In the genomic region with DNA sequence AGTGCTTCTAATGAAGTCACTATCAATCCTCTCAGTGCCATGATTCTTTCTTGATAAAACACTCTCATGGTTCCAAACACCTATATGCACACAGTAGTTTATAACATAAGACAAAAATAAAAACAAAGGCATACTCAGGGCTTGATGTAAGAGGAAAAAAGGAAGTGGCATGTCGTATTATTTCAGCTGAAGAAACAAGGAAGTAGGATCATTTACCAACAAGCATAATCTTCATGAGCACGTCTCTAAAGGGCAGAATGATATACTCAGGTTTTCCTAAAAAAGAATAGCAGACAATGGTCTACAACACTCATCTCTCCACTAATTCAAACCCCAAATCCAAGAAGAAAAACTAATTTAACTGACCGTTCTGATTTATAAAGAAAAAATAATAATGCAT, we compare ENCODE assay signal across 14 cellular contexts. TPM values are rescaled to one million over a fixed set of nuclear protein-coding genes. Genes with fewer than 3 reads are reported as not detected.
DNase-seq lines count a peak whose midpoint lies in the region; ATAC-seq and TF ChIP-seq lines count a peak whose summit lies in the region.
"Had no signal": no experiment of that assay in that cellular context is flagged by ENCODE, and none has a peak within 500 bp of the region (broad histone marks: within the 10 kb centered on the region; RNA-seq: fewer than 3 reads in every experiment).

No MANE protein-coding gene starts in this region.

- H2AFZ ChIP-seq in MM.1S (ENCODE audit: low read length): no peak overlapping the region

- no peaks in the 10 kb centered on the region for H3K9me3 ChIP-seq in left ventricle myocardium inferior (replicated peaks)
- H3K9me3 ChIP-seq in lower lobe of right lung: no peaks in the 10 kb centered on the region
- no peaks in the 10 kb centered on the region for H3K9me3 ChIP-seq in MM.1S (replicated peaks; ENCODE audit: insufficient read depth, low read length)

- no peak overlapping the region for H3K4me3 ChIP-seq in left ventricle myocardium inferior
- H3K4me3 ChIP-seq in lower lobe of right lung: no peak overlapping the region
- H3K4me3 ChIP-seq in MM.1S (ENCODE audit: low read length): no peak overlapping the region
- H3K4me3 ChIP-seq: skin epidermis had no signal

- no peaks in the 10 kb centered on the region for H3F3A ChIP-seq in MM.1S (ENCODE audit: insufficient read depth, low read length)

- intact Hi-C loops in left ventricle myocardium inferior (cut with micrococcal nuclease) (no loop called here), Right ventricle myocardium inferior (cut with DNase I) (loop anchor here (5.0 kb wide), 1 partner anchor 33 kb away; the partner anchor contains the start of gene NUMB), lower lobe of right lung (cut with DNase I) (no loop called here)

- DNase-seq in left ventricle myocardium inferior: no peak
- no peak for DNase-seq in Right ventricle myocardium inferior (ENCODE audit: missing footprints)
- no peak for DNase-seq in activated naive CD8-positive, alpha-beta T cell treated with anti-CD3 and anti-CD28 coated beads, Interleukin-2, amount 50 U/mL, for 24 hours
- DNase-seq in lower lobe of right lung: no peak
- no peak for DNase-seq in stimulated activated effector memory CD8-positive, alpha-beta T cell treated with anti-CD3 and anti-CD28 coated beads, Interleukin-12 subunit alpha, Interleukin-12 subunit beta, amount 100 ng/mL, for 72 hours (ENCODE audit: low spot score in 2 of 2)
- no peak for DNase-seq in MM.1S
- DNase-seq in activated CD4-positive, alpha-beta T cell treated with anti-CD3 and anti-CD28 coated beads for 1 hour: no peak
- DNase-seq: activated CD8-positive, alpha-beta T cell treated with anti-CD3 and anti-CD28 coated beads, Interleukin-2, amount 10 ng/mL, durations not matched to agents 7 days and 5 days; activated naive CD4-positive, alpha-beta T cell treated with anti-CD3 and anti-CD28 coated beads, Interleukin-2, amount 50 U/mL, for 16 hours; effector CD4-positive, alpha-beta T cell; SW 1271 had no signal

- H3K36me3 Mint-ChIP-seq in activated naive CD8-positive, alpha-beta T cell treated with anti-CD3 and anti-CD28 coated beads, Interleukin-2, amount 50 U/mL, for 24 hours (ENCODE audit: low read depth): peaks cover 11% of the 10 kb centered on the region
- peaks cover 36% of the 10 kb centered on the region for H3K36me3 Mint-ChIP-seq in stimulated activated effector memory CD8-positive, alpha-beta T cell treated with anti-CD3 and anti-CD28 coated beads, Interleukin-12 subunit alpha, Interleukin-12 subunit beta, amount 100 ng/mL, for 72 hours

- H3K27me3 ChIP-seq in left ventricle myocardium inferior (ENCODE audit: low read depth) (no peaks in the 10 kb centered on the region), lower lobe of right lung (ENCODE audit: low read depth) (no peaks in the 10 kb centered on the region), MM.1S (replicated peaks; ENCODE audit: insufficient read depth, low read length) (no peaks in the 10 kb centered on the region)

- TF ChIP-seq CTCF in left ventricle myocardium inferior (IDR thresholded peaks at IDR 0.05; ENCODE audit: borderline replicate concordance): no peak
- TF ChIP-seq CTCF in lower lobe of right lung (IDR thresholded peaks at IDR 0.05): no peak
- TF ChIP-seq CTCF in MM.1S (IDR thresholded peaks at IDR 0.05; ENCODE audit: low read length): no peak

- H3K27me3 Mint-ChIP-seq in activated naive CD8-positive, alpha-beta T cell treated with anti-CD3 and anti-CD28 coated beads, Interleukin-2, amount 50 U/mL, for 24 hours: no peaks in the 10 kb centered on the region

- H3K9ac ChIP-seq in MM.1S (ENCODE audit: low read length): no peak overlapping the region
- H3K9ac ChIP-seq: KMS-11 had no signal

- H3K4me2 ChIP-seq in MM.1S (ENCODE audit: low read depth, low read length): no peak overlapping the region
- H3K4me2 ChIP-seq: KMS-11 had no signal

- peaks cover 9% of the 10 kb centered on the region for H3K36me3 ChIP-seq in left ventricle myocardium inferior
- H3K36me3 ChIP-seq in lower lobe of right lung: peaks cover 14% of the 10 kb centered on the region
- no peaks in the 10 kb centered on the region for H3K36me3 ChIP-seq in MM.1S (replicated peaks; ENCODE audit: insufficient read depth, low read length)

- H3K27ac ChIP-seq in left ventricle myocardium inferior (replicated peaks): peak overlapping the region; percentile 49
- peak overlapping the region; percentile 13 for H3K27ac ChIP-seq in lower lobe of right lung
- no peak overlapping the region for H3K27ac ChIP-seq in MM.1S (ENCODE audit: low read length)
- H3K27ac ChIP-seq: KMS-11 had no signal

- H3K4me1 ChIP-seq in left ventricle myocardium inferior (peaks cover 63% of the 10 kb centered on the region), lower lobe of right lung (peaks cover 70% of the 10 kb centered on the region), MM.1S (ENCODE audit: low read length) (no peaks in the 10 kb centered on the region)

- H3K4me3 Mint-ChIP-seq in activated naive CD8-positive, alpha-beta T cell treated with anti-CD3 and anti-CD28 coated beads, Interleukin-2, amount 50 U/mL, for 24 hours: no peak overlapping the region
- H3K4me3 Mint-ChIP-seq in stimulated activated effector memory CD8-positive, alpha-beta T cell treated with anti-CD3 and anti-CD28 coated beads, Interleukin-12 subunit alpha, Interleukin-12 subunit beta, amount 100 ng/mL, for 72 hours: no peak overlapping the region
- H3K4me3 Mint-ChIP-seq: activated CD8-positive, alpha-beta T cell treated with anti-CD3 and anti-CD28 coated beads, Interleukin-2, amount 10 ng/mL, durations not matched to agents 7 days and 5 days had no signal

- no peaks in the 10 kb centered on the region for H3K9me2 ChIP-seq in MM.1S (replicated peaks; ENCODE audit: insufficient read depth, low read length)

- H3K4me1 Mint-ChIP-seq in activated naive CD8-positive, alpha-beta T cell treated with anti-CD3 and anti-CD28 coated beads, Interleukin-2, amount 50 U/mL, for 24 hours: peaks cover 26% of the 10 kb centered on the region
- H3K4me1 Mint-ChIP-seq in stimulated activated effector memory CD8-positive, alpha-beta T cell treated with anti-CD3 and anti-CD28 coated beads, Interleukin-12 subunit alpha, Interleukin-12 subunit beta, amount 100 ng/mL, for 72 hours: peaks cover 5% of the 10 kb centered on the region

- H3K27ac Mint-ChIP-seq in activated naive CD8-positive, alpha-beta T cell treated with anti-CD3 and anti-CD28 coated beads, Interleukin-2, amount 50 U/mL, for 24 hours: peak overlapping the region; percentile 36
- no peak overlapping the region for H3K27ac Mint-ChIP-seq in stimulated activated effector memory CD8-positive, alpha-beta T cell treated with anti-CD3 and anti-CD28 coated beads, Interleukin-12 subunit alpha, Interleukin-12 subunit beta, amount 100 ng/mL, for 72 hours
- H3K27ac Mint-ChIP-seq: activated CD8-positive, alpha-beta T cell treated with anti-CD3 and anti-CD28 coated beads, Interleukin-2, amount 10 ng/mL, durations not matched to agents 7 days and 5 days had no signal

- no peaks in the 10 kb centered on the region for H3K9me3 Mint-ChIP-seq in activated naive CD8-positive, alpha-beta T cell treated with anti-CD3 and anti-CD28 coated beads, Interleukin-2, amount 50 U/mL, for 24 hours
- H3K9me3 Mint-ChIP-seq in stimulated activated effector memory CD8-positive, alpha-beta T cell treated with anti-CD3 and anti-CD28 coated beads, Interleukin-12 subunit alpha, Interleukin-12 subunit beta, amount 100 ng/mL, for 72 hours: no peaks in the 10 kb centered on the region

- no peaks in the 10 kb centered on the region for H3K79me2 ChIP-seq in MM.1S (ENCODE audit: low read length)

- no peaks in the 10 kb centered on the region for H4K20me1 ChIP-seq in MM.1S (ENCODE audit: insufficient read depth, low read length)

- ATAC-seq in Right ventricle myocardium inferior: no peak
- no peak for ATAC-seq in activated naive CD8-positive, alpha-beta T cell treated with anti-CD3 and anti-CD28 coated beads, Interleukin-2, amount 50 U/mL, for 24 hours
- ATAC-seq in lower lobe of right lung: no peak
- ATAC-seq in stimulated activated effector memory CD8-positive, alpha-beta T cell treated with anti-CD3 and anti-CD28 coated beads, Interleukin-12 subunit alpha, Interleukin-12 subunit beta, amount 100 ng/mL, for 72 hours: no peak
- ATAC-seq in HG02970 (IDR thresholded peaks at IDR 0.05; ENCODE audit: low FRiP score, unreplicated experiment): no peak
- ATAC-seq: activated CD8-positive, alpha-beta T cell treated with anti-CD3 and anti-CD28 coated beads, Interleukin-2, amount 10 ng/mL, durations not matched to agents 7 days and 5 days had no signal

RNA-seq across cellular contexts. Expression of gene NUMB, which starts 33.9 kb away (rescaled TPM):
- total RNA-seq in left ventricle myocardium inferior: 32.1 TPM
- 39.8 TPM for total RNA-seq in Right ventricle myocardium inferior
- total RNA-seq in lower lobe of right lung: 126 TPM
